ENCODE assay signal across 8 cellular contexts in the genomic region with DNA sequence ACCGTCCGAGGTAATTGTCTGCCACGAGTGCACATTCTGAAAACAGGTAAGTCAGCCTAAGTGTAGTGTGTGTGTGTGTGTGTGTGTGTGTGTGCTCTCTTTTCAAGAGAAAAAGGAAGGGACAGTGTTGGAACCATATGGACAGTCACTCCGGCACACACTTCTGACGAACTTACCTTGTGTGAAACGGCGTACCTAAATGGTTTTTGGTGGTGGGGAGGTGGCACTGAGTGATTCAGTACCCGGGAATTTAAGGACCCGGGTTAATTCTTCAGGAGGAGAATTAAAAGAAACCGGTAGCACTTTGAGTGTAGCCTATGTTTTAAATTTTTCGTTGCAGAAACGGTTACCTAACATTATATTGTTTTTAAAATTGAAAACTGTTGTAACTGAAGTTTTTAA. TPM values are rescaled to one million over a fixed set of nuclear protein-coding genes. Genes with fewer than 3 reads are reported as not detected.
DNase-seq lines count a peak whose midpoint lies in the region; ATAC-seq and TF ChIP-seq lines count a peak whose summit lies in the region.

No MANE protein-coding gene starts in this region.

- TF ChIP-seq CTCF in AG04450 (IDR thresholded peaks at IDR 0.05; ENCODE audit: low read depth, low read length) (no peak), brain (conservative IDR thresholded peaks at IDR 0.05) (no peak), lung (IDR thresholded peaks at IDR 0.05; ENCODE audit: control extremely low read depth, extremely low read depth) (no peak), uterus (IDR thresholded peaks at IDR 0.05) (no peak)

- peaks cover 29% of the 10 kb centered on the region for H3K36me3 Mint-ChIP-seq in brain

- H3K27ac Mint-ChIP-seq in brain: peak overlapping the region; percentile 99 to 100 (median 100)

- peaks cover 1 to 3% of the 10 kb centered on the region in 2 donors for H3K36me3 ChIP-seq in lung (ENCODE audit: control insufficient read depth in 2 of 2, insufficient read depth in 2 of 2, low read length in 2 of 2)
- H3K36me3 ChIP-seq in uterus: no peaks in the 10 kb centered on the region

- 0 to 1% methylated on average over 12 of the region's 12 CpGs for WGBS in lung, 2 donors

- intact Hi-C loops in uterus (cut with DNase I; ENCODE audit: low total_unique reads): no loop called here

- peak overlapping the region; percentile 99 for H3K27ac ChIP-seq in AG04450 (ENCODE audit: low read depth, low read length)
- peak overlapping the region; percentile 93 to 97 for H3K27ac ChIP-seq in lung (ENCODE audit: low read depth in 1 of 2, low read length in 1 of 2)
- H3K27ac ChIP-seq in uterus: peak overlapping the region; percentile 97 to 98

- no peaks in the 10 kb centered on the region for H3K27me3 ChIP-seq in AG04450 (ENCODE audit: control insufficient read depth, insufficient read depth, low read length)
- H3K27me3 ChIP-seq in lung (ENCODE audit: control insufficient read depth, insufficient read depth): no peaks in the 10 kb centered on the region
- H3K27me3 ChIP-seq in uterus: no peaks in the 10 kb centered on the region

- H3K9me3 ChIP-seq in AG04450 (ENCODE audit: control insufficient read depth, insufficient read depth, low read length): no peaks in the 10 kb centered on the region
- H3K9me3 ChIP-seq in lung (ENCODE audit: control insufficient read depth in 2 of 2, insufficient read depth in 1 of 2, low read length in 1 of 2): no peaks in the 10 kb centered on the region
- H3K9me3 ChIP-seq in uterus: no peaks in the 10 kb centered on the region

- H3K9me3 Mint-ChIP-seq in brain: peaks cover 0 to 4% (median 0%) of the 10 kb centered on the region in 5 experiments

- peak overlapping the region; percentile 99 to 100 (median 100) for H3K4me3 Mint-ChIP-seq in brain

- peaks cover 66% of the 10 kb centered on the region for H3K4me1 Mint-ChIP-seq in brain

- H3K4me3 ChIP-seq in AG04450 (ENCODE audit: low read depth, low read length): peak overlapping the region; percentile 86
- peak overlapping the region; percentile 47 for H3K4me3 ChIP-seq in lung
- peak overlapping the region; percentile 90 to 93 for H3K4me3 ChIP-seq in uterus

- H3K4me1 ChIP-seq in lung (ENCODE audit: control insufficient read depth in 2 of 2, insufficient read depth in 2 of 2, low read length in 2 of 2) (peaks cover 0 to 4% of the 10 kb centered on the region in 2 donors), uterus (peaks cover 0 to 6% of the 10 kb centered on the region in 2 donors)

- POLR2A ChIA-PET in AG04450 (lab: Yijun Ruan, JAX): interaction anchor here (0.9 to 1.6 kb wide), 2 partner anchors 10 to 304 kb away, joined by 3 to 10 read pairs; no protein-coding TSS in a partner anchor

- CTCF ChIA-PET in AG04450 (lab: Charles Lee): interaction anchor here (0.7 to 2.4 kb wide), 49 partner anchors 10 to 1667 kb away, joined by 3 to 68 read pairs (median 8); partner anchors contain the start of gene PTGS2

- ATAC-seq in HG03175 (IDR thresholded peaks at IDR 0.05; ENCODE audit: unreplicated experiment) (peak; percentile 4), lung (ENCODE audit: insufficient read depth, low FRiP score) (peak; percentile 2), GM18519 (IDR thresholded peaks at IDR 0.05; ENCODE audit: low FRiP score, unreplicated experiment) (no peak)

- DNase-seq in AG04450 (ENCODE audit: low read depth, low spot score) (no peak), lung (ENCODE audit: low spot score) (no peak), uterus (no peak), SHP77 (lab: John Stamatoyannopoulos, UW) (no peak), NCI-H187 treated with DMSO at 0.1 percent for 48 hours (lab: John Stamatoyannopoulos, UW) (no peak)

- TF ChIP-seq POLR2A in uterus (IDR thresholded peaks at IDR 0.05): no peak

- H3K27me3 Mint-ChIP-seq in brain: peaks cover 8% of the 10 kb centered on the region

RNA-seq across cellular contexts. Expression of gene ODR4, which starts 0.3 kb away (rescaled TPM):
- polyA plus RNA-seq in AG04450 (2011; rRNA removed): 9.7 and 16.8 TPM in 2 replicates
- 2.9 and 7.6 TPM in 2 replicates for polyA minus RNA-seq in AG04450 (2011; rRNA and poly(A)+ RNA removed)
- polyA plus RNA-seq in brain (ENCODE audit: insufficient read depth, low read depth, low replicate concordance): 3.5 TPM
- total RNA-seq in lung: 10 to 100 TPM; 16.3 to 29.3 TPM
- polyA plus RNA-seq in lung: 10 to 100 TPM; 10.3 to 17.1 TPM
- 10 to 100 TPM in 2 of 4 donors, 1 to 10 TPM in 2; 4.6 to 39.4 (median 17.7) TPM for total RNA-seq in uterus

RNA-seq across cellular contexts. Expression of gene TPR, which starts 0.9 kb away (rescaled TPM):
- 47.6 and 48.5 TPM in 2 replicates for polyA plus RNA-seq in AG04450 (2011; rRNA removed)
- 79.5 and 95.1 TPM in 2 replicates for polyA minus RNA-seq in AG04450 (2011; rRNA and poly(A)+ RNA removed)
- polyA plus RNA-seq in brain (ENCODE audit: insufficient read depth, low read depth, low replicate concordance): 14.7 TPM
- total RNA-seq in lung: 100 to 1,000 TPM in 1 of 2 donors, 10 to 100 TPM in 1; 89.6 to 128 TPM
- polyA plus RNA-seq in lung: 10 to 100 TPM; 19.3 to 27.7 TPM
- 100 to 1,000 TPM in 2 of 4 donors, 10 to 100 TPM in 2; 33.8 to 165 (median 83.1) TPM for total RNA-seq in uterus
